ENCODE assay signal across 2 cellular contexts in genomic region chr9:70472268-70473249, GRCh38.
TF ChIP-seq lines count a peak whose summit lies in the region.

No MANE protein-coding gene starts in this region.

TF ChIP-seq in K562, 482 proteins besides CTCF, POLR2A, EP300 and RAD21:
- TF ChIP-seq PRDM10 (IDR thresholded peaks at IDR 0.05; ENCODE audit: partially characterized antibody), result no peak
- TF ChIP-seq PBX2 (CRISPR knock-in tag; IDR thresholded peaks at IDR 0.05; ENCODE audit: low read depth), result no peak
- TF ChIP-seq PBX2 (tag; conservative IDR thresholded peaks at IDR 0.05; ENCODE audit: low read depth), result 0 out of 2 replicates have a peak, but pooled peaks have one; percentile 13
- TF ChIP-seq MAFG (tag; conservative IDR thresholded peaks at IDR 0.05), result peak; percentile 67; the same call in 1 of the 2 replicates
- TF ChIP-seq C11orf30 (IDR thresholded peaks at IDR 0.05; ENCODE audit: low read depth), result peak; percentile 64
- no peak for TF ChIP-seq BCOR (IDR thresholded peaks at IDR 0.05)
- peak; percentile 86 for TF ChIP-seq ZNF316 (IDR thresholded peaks at IDR 0.05)
- TF ChIP-seq MAFK (IDR thresholded peaks at IDR 0.05; ENCODE audit: low read length), result peak; percentile 22; the same call in 1 of the 2 replicates
- TF ChIP-seq TRIM24 (IDR thresholded peaks at IDR 0.05), result no peak
- TF ChIP-seq ZNF717 (CRISPR knock-in tag; IDR thresholded peaks at IDR 0.05), result no peak
- TF ChIP-seq NFE2 (IDR thresholded peaks at IDR 0.05; ENCODE audit: low read depth), result peak; percentile 56; the same call in 1 of the 2 replicates
- TF ChIP-seq SAFB2 (IDR thresholded peaks at IDR 0.05; ENCODE audit: borderline replicate concordance, low read depth, low read length, severe bottlenecking), result no peak

TF ChIP-seq in SK-N-SH treated with all-trans-retinoic acid at 6 μM for 48 hours, 23 proteins besides CTCF, POLR2A, EP300 and RAD21 (continued from another document):
- TF ChIP-seq POU6F1 (CRISPR knock-in tag; IDR thresholded peaks at IDR 0.05; ENCODE audit: borderline replicate concordance, low read depth), result no peak
- no peak for TF ChIP-seq PPARA (CRISPR knock-in tag; IDR thresholded peaks at IDR 0.05; ENCODE audit: borderline replicate concordance)
- TF ChIP-seq ZFP30 (CRISPR knock-in tag; IDR thresholded peaks at IDR 0.05), result no peak
- TF ChIP-seq PATZ1 (CRISPR knock-in tag; IDR thresholded peaks at IDR 0.05; ENCODE audit: borderline replicate concordance), result no peak
- no peak for TF ChIP-seq ZNF8 (CRISPR knock-in tag; IDR thresholded peaks at IDR 0.05)
- TF ChIP-seq ZC3H10 (CRISPR knock-in tag; IDR thresholded peaks at IDR 0.05), result no peak
- TF ChIP-seq CREB5 (CRISPR knock-in tag; IDR thresholded peaks at IDR 0.05; ENCODE audit: low read depth), result no peak
- TF ChIP-seq ZNF70 (CRISPR knock-in tag; IDR thresholded peaks at IDR 0.05), result no peak
- no peak for TF ChIP-seq SNAI2 (CRISPR knock-in tag; IDR thresholded peaks at IDR 0.05)
- no peak for TF ChIP-seq ESRRG (CRISPR knock-in tag; IDR thresholded peaks at IDR 0.05)
- TF ChIP-seq ZNF565 (CRISPR knock-in tag; conservative IDR thresholded peaks at IDR 0.05; ENCODE audit: low read depth), result no peak
- TF ChIP-seq CSRNP3 (CRISPR knock-in tag; IDR thresholded peaks at IDR 0.05), result no peak
- TF ChIP-seq CSDC2 (CRISPR knock-in tag; IDR thresholded peaks at IDR 0.05), result no peak
- no peak for TF ChIP-seq ZFP3 (CRISPR knock-in tag; IDR thresholded peaks at IDR 0.05)
- TF ChIP-seq GLIS3 (CRISPR knock-in tag; IDR thresholded peaks at IDR 0.05), result no peak
- no peak for TF ChIP-seq ARNTL (CRISPR knock-in tag; IDR thresholded peaks at IDR 0.05; ENCODE audit: borderline replicate concordance, low read depth)
- TF ChIP-seq TCF4 (CRISPR knock-in tag; IDR thresholded peaks at IDR 0.05; ENCODE audit: borderline replicate concordance), result no peak
- TF ChIP-seq TSHZ2 (CRISPR knock-in tag; IDR thresholded peaks at IDR 0.05), result no peak
